11 cellular contexts compared by ENCODE assay signal in the genomic region with DNA sequence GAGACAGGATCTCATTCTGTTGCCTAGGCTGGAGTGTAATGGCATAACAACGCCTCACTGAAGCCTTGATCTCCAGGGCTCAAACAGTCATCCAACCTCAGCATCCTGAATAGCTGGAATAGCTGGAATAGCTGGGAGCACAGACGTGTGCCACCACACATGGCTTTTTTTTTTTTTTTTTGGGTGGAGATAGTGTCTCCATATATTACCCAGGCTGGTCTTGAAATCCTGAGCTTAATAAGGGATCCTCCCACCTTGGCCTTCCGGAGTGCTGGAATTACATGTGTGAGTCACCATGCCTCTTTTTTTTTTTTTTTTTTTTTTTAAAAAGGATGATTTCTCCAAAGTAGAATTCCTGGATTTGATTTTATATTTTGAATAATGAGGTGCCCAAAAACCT.
DNase-seq lines count a peak whose midpoint lies in the region; ATAC-seq and TF ChIP-seq lines count a peak whose summit lies in the region.
"Had no signal": no experiment of that assay in that cellular context is flagged by ENCODE, and none has a peak within 500 bp of the region (broad histone marks: within the 10 kb centered on the region; RNA-seq: fewer than 3 reads in every experiment).

No MANE protein-coding gene starts in this region.

- no peaks in the 10 kb centered on the region for H3K9me3 ChIP-seq in IMR-90 (ENCODE audit: control insufficient read depth, insufficient read depth, low read length)
- H3K9me3 ChIP-seq: thyroid gland had no signal

- H3K36me3 ChIP-seq in IMR-90 (ENCODE audit: control insufficient read depth, insufficient read depth, low read length) = peaks cover 18% of the 10 kb centered on the region

- H3K9ac ChIP-seq in IMR-90 (ENCODE audit: low read depth, low read length) = no peak overlapping the region

- CTCF ChIA-PET in IMR-90 (lab: Yijun Ruan, JAX) = interaction anchor here (0.5 to 0.6 kb wide), 2 partner anchors 279 to 379 kb away, joined by 3 to 4 read pairs; no protein-coding TSS in a partner anchor

- H2AK5ac ChIP-seq in IMR-90 (ENCODE audit: low read depth, low read length) = no peak overlapping the region

- H4K20me1 ChIP-seq in IMR-90 (ENCODE audit: insufficient read depth, low read length) = peaks cover 5% of the 10 kb centered on the region; the same call in 1 of the 2 replicates

- H3K4ac ChIP-seq in IMR-90 (ENCODE audit: low read depth, low read length) = no peak overlapping the region

- no peak overlapping the region for H2BK20ac ChIP-seq in IMR-90 (ENCODE audit: low read depth, low read length)

- H3K4me2 ChIP-seq in IMR-90 (ENCODE audit: low read depth, low read length) = no peak overlapping the region

- no peak overlapping the region for H4K8ac ChIP-seq in IMR-90 (ENCODE audit: low read depth in 2 of 2, low read length in 2 of 2)

- no peak for TF ChIP-seq POLR2A in IMR-90 (IDR thresholded peaks at IDR 0.05; ENCODE audit: low read depth, low read length)

- H3K56ac ChIP-seq in IMR-90 (ENCODE audit: extremely low read depth, insufficient read depth, low read length) = no peak overlapping the region

- H3K79me1 ChIP-seq in IMR-90 (ENCODE audit: low read depth in 1 of 2, low read length in 2 of 2) = peaks cover 28 to 54% of the 10 kb centered on the region in 2 experiments; a peak in 3 of 4 replicates

- no CpG with 5 or more reads among the region's 3 CpGs for WGBS in IMR-90 (ENCODE audit: extremely low coverage in 2 of 2, insufficient read length in 1 of 2), 2 experiments

- no peak overlapping the region for H3K14ac ChIP-seq in IMR-90 (replicated peaks; ENCODE audit: low read depth, low read length)

- H3K18ac ChIP-seq in IMR-90 (ENCODE audit: low read depth, low read length) = no peak overlapping the region

- peaks cover 2 to 67% (median 3%) of the 10 kb centered on the region in 3 donors for H3K36me3 Mint-ChIP-seq in naive thymus-derived CD8-positive, alpha-beta T cell

- peak; percentile 96 for DNase-seq in AG09309 (ENCODE audit: low read depth)
- DNase-seq in IMR-90 = peak; percentile 94
- DNase-seq in choroid plexus epithelial cell (ENCODE audit: low read depth) = peak; percentile 76
- DNase-seq in left colon = no peak
- DNase-seq in left lobe of liver (ENCODE audit: low spot score) = no peak
- DNase-seq in ecto neural progenitor cell (ENCODE audit: low spot score) = no peak
- no peak for DNase-seq in naive thymus-derived CD8-positive, alpha-beta T cell
- DNase-seq: activated CD8-positive, alpha-beta memory T cell treated with anti-CD3 and anti-CD28 coated beads for 24 hours; NCI-H1092 treated with DMSO at 0.1 percent for 48 hours; thyroid gland had no signal

- peaks cover 6% of the 10 kb centered on the region; the same call in 1 of the 2 replicates for H3K9me1 ChIP-seq in IMR-90 (ENCODE audit: insufficient read depth, low read length)

- dilution Hi-C loops in IMR-90 (cut with HindIII; ENCODE audit: low sequenced_read_pairs, unreplicated experiment) = no loop called here

- H3K27me3 ChIP-seq in IMR-90 (ENCODE audit: control insufficient read depth, insufficient read depth, low read length) = no peaks in the 10 kb centered on the region
- H3K27me3 ChIP-seq: thyroid gland had no signal

- in situ Hi-C loops in IMR-90 (cut with MboI; ENCODE audit: low sequenced_read_pairs) = no loop called here

- H3K27me3 Mint-ChIP-seq in naive thymus-derived CD8-positive, alpha-beta T cell = no peaks in the 10 kb centered on the region

- intact Hi-C loops in IMR-90 (cut with micrococcal nuclease) (loop anchor here (5.0 kb wide), 1 partner anchor 38 kb away; no protein-coding TSS in a partner anchor), left colon (cut with DNase I, micrococcal nuclease) (no loop called here)

- H3K4me3 Mint-ChIP-seq in naive thymus-derived CD8-positive, alpha-beta T cell = no peak overlapping the region

- TF ChIP-seq CTCF in AG09309 (IDR thresholded peaks at IDR 0.05; ENCODE audit: control insufficient read depth, insufficient read depth, low read depth, low read length, missing control alignments) = no peak
- TF ChIP-seq CTCF in IMR-90 (conservative IDR thresholded peaks at IDR 0.05; ENCODE audit: low read depth, low read length) = no peak
- no peak for TF ChIP-seq CTCF in choroid plexus epithelial cell (conservative IDR thresholded peaks at IDR 0.05; ENCODE audit: low read depth, low read length)

- H2AFZ ChIP-seq in IMR-90 (replicated peaks; ENCODE audit: low read length, poor library complexity) = no peak overlapping the region

- no peak overlapping the region for H2BK5ac ChIP-seq in IMR-90 (ENCODE audit: low read depth, low read length, poor library complexity, severe bottlenecking)

- H3K27ac ChIP-seq in IMR-90 (ENCODE audit: insufficient read depth, low read length) = no peak overlapping the region

- H3K9me3 Mint-ChIP-seq in naive thymus-derived CD8-positive, alpha-beta T cell = no peaks in the 10 kb centered on the region

- no TSS peak for BruUV-seq in IMR-90 (replicated peaks; lab: Mats Ljungman, UMichigan)

- H3K4me3 ChIP-seq in AG09309 (ENCODE audit: control insufficient read depth, low read depth, low read length) (no peak overlapping the region), IMR-90 (ENCODE audit: insufficient read depth, low read depth, low read length) (no peak overlapping the region), choroid plexus epithelial cell (ENCODE audit: low read depth, low read length) (no peak overlapping the region)
- H3K4me3 ChIP-seq: thyroid gland had no signal

- H3K4me1 Mint-ChIP-seq in naive thymus-derived CD8-positive, alpha-beta T cell = peaks cover 9 to 15% (median 11%) of the 10 kb centered on the region in 4 donors

- ATAC-seq in IMR-90 (ENCODE audit: low read depth) (peak; percentile 94), left colon (peak; percentile 82), left lobe of liver (no peak), GM18858 (IDR thresholded peaks at IDR 0.05; ENCODE audit: unreplicated experiment) (no peak)
- no peak for ATAC-seq in naive thymus-derived CD8-positive, alpha-beta T cell

- no peak overlapping the region for H2BK15ac ChIP-seq in IMR-90 (ENCODE audit: low read depth, low read length)

- H3K4me1 ChIP-seq in IMR-90 (ENCODE audit: control insufficient read depth, insufficient read depth, low read length) = peaks cover 5% of the 10 kb centered on the region

- TF ChIP-seq RAD21 in IMR-90 (IDR thresholded peaks at IDR 0.05; ENCODE audit: low read length) = no peak

- POLR2A ChIA-PET in IMR-90 (lab: Charles Lee; ENCODE audit: unreplicated experiment) = no interaction called here
- POLR2A ChIA-PET in naive thymus-derived CD8-positive, alpha-beta T cell (lab: Charles Lee) = interaction anchor here (0.7 kb wide), 1 partner anchor 171 kb away, joined by 6 read pairs; no protein-coding TSS in a partner anchor

- H4K91ac ChIP-seq in IMR-90 (ENCODE audit: insufficient read depth, low read depth, low read length) = no peak overlapping the region

- H3K27ac Mint-ChIP-seq in naive thymus-derived CD8-positive, alpha-beta T cell = no peak overlapping the region

- no peak overlapping the region for H2AK9ac ChIP-seq in IMR-90 (replicated peaks; ENCODE audit: low read depth, low read length, poor library complexity)

- H4K5ac ChIP-seq in IMR-90 (ENCODE audit: low read depth, low read length) = no peak overlapping the region

- H2BK120ac ChIP-seq in IMR-90 (ENCODE audit: low read depth, low read length) = no peak overlapping the region

- H3K23ac ChIP-seq in IMR-90 (ENCODE audit: low read depth, low read length) = no peak overlapping the region

TF ChIP-seq in IMR-90, 13 proteins besides CTCF, POLR2A, EP300 and RAD21:
- peak; percentile 81 for TF ChIP-seq BHLHE40 (IDR thresholded peaks at IDR 0.05; ENCODE audit: low read depth, low read length)
- peak; percentile 76; the same call in 1 of the 2 replicates for TF ChIP-seq FOS (IDR thresholded peaks at IDR 0.05; ENCODE audit: low read depth, low read length)
- TF ChIP-seq MAFK (IDR thresholded peaks at IDR 0.05; ENCODE audit: low read depth, low read length) = 0 out of 2 replicates have a peak, but pooled peaks have one; percentile 9
- TF ChIP-seq MAZ (IDR thresholded peaks at IDR 0.05; ENCODE audit: borderline replicate concordance, low read depth, low read length) = no peak
- TF ChIP-seq ELK1 (IDR thresholded peaks at IDR 0.05; ENCODE audit: borderline replicate concordance, low read depth, low read length) = no peak
- no peak for TF ChIP-seq MXI1 (IDR thresholded peaks at IDR 0.05; ENCODE audit: borderline replicate concordance, low read depth, low read length)
- TF ChIP-seq RCOR1 (IDR thresholded peaks at IDR 0.05; ENCODE audit: insufficient replicate concordance, low read length) = no peak
- TF ChIP-seq, protein P1, sequence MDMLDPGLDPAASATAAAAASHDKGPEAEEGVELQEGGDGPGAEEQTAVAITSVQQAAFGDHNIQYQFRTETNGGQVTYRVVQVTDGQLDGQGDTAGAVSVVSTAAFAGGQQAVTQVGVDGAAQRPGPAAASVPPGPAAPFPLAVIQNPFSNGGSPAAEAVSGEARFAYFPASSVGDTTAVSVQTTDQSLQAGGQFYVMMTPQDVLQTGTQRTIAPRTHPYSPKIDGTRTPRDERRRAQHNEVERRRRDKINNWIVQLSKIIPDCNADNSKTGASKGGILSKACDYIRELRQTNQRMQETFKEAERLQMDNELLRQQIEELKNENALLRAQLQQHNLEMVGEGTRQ (IDR thresholded peaks at IDR 0.05; ENCODE audit: low read depth, low read length) = no peak
- TF ChIP-seq CEBPB (IDR thresholded peaks at IDR 0.05; ENCODE audit: low read depth, low read length) = 0 out of 2 replicates have a peak, but pooled peaks have one; percentile 21

Comparison
In these comparisons a context has a peak if more than half of its experiments do, and no peak if none do; other contexts are left out.
1. DNase-seq: peak in AG09309 (single experiment), IMR-90 (single experiment) and choroid plexus epithelial cell (single experiment); none in left colon (0 of 2), left lobe of liver (single experiment), ecto neural progenitor cell (single experiment) and naive thymus-derived CD8-positive, alpha-beta T cell (0 of 10).
2. ATAC-seq: peak in IMR-90 (single experiment) and left colon (single experiment); none in left lobe of liver (single experiment), GM18858 (single experiment) and naive thymus-derived CD8-positive, alpha-beta T cell (0 of 2).